9 cellular contexts compared by ENCODE assay signal in the genomic region with DNA sequence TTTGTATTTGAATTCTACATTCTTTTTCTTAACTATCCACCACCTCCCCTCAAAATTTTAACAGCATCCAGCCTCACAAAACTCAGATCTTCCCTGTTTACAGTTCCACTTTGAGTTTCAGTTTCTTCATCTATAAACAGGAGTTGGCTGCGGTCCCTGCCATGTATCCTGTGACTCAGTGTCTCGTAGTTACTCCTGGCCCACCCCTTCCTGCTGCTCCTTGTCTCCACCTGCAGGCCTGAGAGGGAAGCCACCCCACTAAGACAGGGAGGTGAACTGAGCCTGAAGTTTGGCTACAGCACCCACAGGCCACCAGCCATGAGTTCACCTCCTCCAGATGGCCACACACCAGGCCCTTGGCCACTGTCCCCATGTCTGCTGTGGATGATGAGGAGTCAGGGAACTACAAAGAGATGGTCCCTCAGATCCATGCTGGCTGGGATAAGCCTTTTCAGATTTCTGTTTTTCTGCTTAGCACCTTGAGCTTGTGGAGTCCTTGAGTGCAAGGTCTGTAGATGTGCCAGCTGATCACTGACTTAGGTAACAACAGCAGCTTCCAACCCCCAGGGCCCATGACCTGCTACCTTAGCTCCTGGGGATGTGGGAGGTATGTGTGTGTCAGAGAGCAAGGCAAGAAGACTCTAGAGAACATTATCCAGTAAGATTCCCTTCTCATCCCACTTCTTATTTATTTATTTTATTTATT. TPM values are rescaled to one million over a fixed set of nuclear protein-coding genes. Genes with fewer than 3 reads are reported as not detected.
DNase-seq lines count a peak whose midpoint lies in the region; ATAC-seq and TF ChIP-seq lines count a peak whose summit lies in the region.
"Had no signal": no experiment of that assay in that cellular context is flagged by ENCODE, and none has a peak within 500 bp of the region (broad histone marks: within the 10 kb centered on the region; RNA-seq: fewer than 3 reads in every experiment).

No MANE protein-coding gene starts in this region.

- H3K4me1 Mint-ChIP-seq in dendritic cell treated with granulocyte-macrophage colony-stimulating factor and Interleukin-4, amounts not matched to agents 40 ng/mL and 50 ng/mL, for 4 days (ENCODE audit: low read depth): peaks cover 39% of the 10 kb centered on the region
- H3K4me1 Mint-ChIP-seq in immature natural killer cell: no peaks in the 10 kb centered on the region

- H3K9me3 Mint-ChIP-seq in dendritic cell treated with granulocyte-macrophage colony-stimulating factor and Interleukin-4, amounts not matched to agents 40 ng/mL and 50 ng/mL, for 4 days: no peaks in the 10 kb centered on the region
- peaks cover 0 to 2% (median 0%) of the 10 kb centered on the region in 6 donors for H3K9me3 Mint-ChIP-seq in immature natural killer cell

- H4K20me1 ChIP-seq in SU-DHL-6 (ENCODE audit: low read depth, low read length): no peaks in the 10 kb centered on the region

- no peak overlapping the region for H3K18ac ChIP-seq in trophoblast cell (ENCODE audit: low read length)

- no peak overlapping the region for H4K91ac ChIP-seq in trophoblast cell (ENCODE audit: low read depth, low read length)

- H3K23ac ChIP-seq in trophoblast cell (ENCODE audit: low read length): no peak overlapping the region

- no peaks in the 10 kb centered on the region for H3K79me1 ChIP-seq in trophoblast cell (ENCODE audit: low read length)

- no peak overlapping the region for H3K4ac ChIP-seq in trophoblast cell (ENCODE audit: low read depth, low read length)

- H3K4me2 ChIP-seq in SU-DHL-6 (ENCODE audit: low read depth, low read length, poor library complexity, severe bottlenecking): peak overlapping the region; percentile 30
- H3K4me2 ChIP-seq in trophoblast cell (ENCODE audit: low read length): no peak overlapping the region

- H4K12ac ChIP-seq in trophoblast cell (ENCODE audit: low read depth, low read length): no peak overlapping the region

- 0 out of 2 replicates have a peak, but pooled peaks cover 6% of the 10 kb centered on the region for H3F3A ChIP-seq in SU-DHL-6 (ENCODE audit: insufficient read depth)

- peak overlapping the region; percentile 25; the same call in 1 of the 2 replicates for H3K27ac ChIP-seq in SU-DHL-6 (ENCODE audit: low read depth, low read length)
- H3K27ac ChIP-seq in trophoblast cell (ENCODE audit: low read depth, low read length): no peak overlapping the region
- H3K27ac ChIP-seq: SK-N-MC had no signal

- no peaks in the 10 kb centered on the region for H3K9me3 ChIP-seq in SU-DHL-6 (ENCODE audit: insufficient read depth, low read length)
- no peaks in the 10 kb centered on the region for H3K9me3 ChIP-seq in trophoblast cell (ENCODE audit: insufficient read depth, low read depth, low read length)

- H3K36me3 ChIP-seq in GM06990 (ENCODE audit: control insufficient read depth, insufficient read depth, low read length) (no peaks in the 10 kb centered on the region), SU-DHL-6 (ENCODE audit: low read length) (0 out of 2 replicates have a peak, but pooled peaks cover 3% of the 10 kb centered on the region), trophoblast cell (ENCODE audit: control insufficient read depth in 1 of 2, insufficient read depth in 2 of 2, low read length in 2 of 2) (no peaks in the 10 kb centered on the region)

- H3K4me3 ChIP-seq in GM06990 (replicated peaks; ENCODE audit: low read depth, low read length) (no peak overlapping the region), SU-DHL-6 (ENCODE audit: insufficient read depth, low read length, poor library complexity, severe bottlenecking) (no peak overlapping the region), trophoblast cell (ENCODE audit: low read depth, low read length) (no peak overlapping the region)
- H3K4me3 ChIP-seq: SK-N-MC had no signal

- H3K27me3 ChIP-seq in GM06990 (replicated peaks; ENCODE audit: control insufficient read depth, insufficient read depth, low read length) (no peaks in the 10 kb centered on the region), SU-DHL-6 (ENCODE audit: low read length) (no peaks in the 10 kb centered on the region), trophoblast cell (ENCODE audit: insufficient read depth, low read length) (no peaks in the 10 kb centered on the region)

- no peaks in the 10 kb centered on the region for H3K9me2 ChIP-seq in SU-DHL-6 (replicated peaks; ENCODE audit: insufficient read depth, low read length)

- no peak overlapping the region for H2AK5ac ChIP-seq in trophoblast cell (ENCODE audit: low read length)

- no peak overlapping the region for H2BK5ac ChIP-seq in trophoblast cell (ENCODE audit: low read depth, low read length, poor library complexity)

- no peak overlapping the region for H3K14ac ChIP-seq in trophoblast cell (ENCODE audit: low read length)

- DNase-seq in GM06990 (ENCODE audit: extremely low read depth, insufficient read length) (no peak), trophoblast cell (peak; percentile 55 to 61), immature natural killer cell (no peak)

- H2AFZ ChIP-seq in SU-DHL-6 (ENCODE audit: low read depth, low read length, severe bottlenecking) (no peak overlapping the region), trophoblast cell (ENCODE audit: insufficient read depth, low read length, poor library complexity) (no peak overlapping the region)

- no peaks in the 10 kb centered on the region for H3K27me3 Mint-ChIP-seq in dendritic cell treated with granulocyte-macrophage colony-stimulating factor and Interleukin-4, amounts not matched to agents 40 ng/mL and 50 ng/mL, for 4 days
- no peaks in the 10 kb centered on the region for H3K27me3 Mint-ChIP-seq in immature natural killer cell (ENCODE audit: low read depth in 3 of 3)

- intact Hi-C loops in dendritic cell treated with granulocyte-macrophage colony-stimulating factor and Interleukin-4, amounts not matched to agents 40 ng/mL and 50 ng/mL, for 4 days (cut with micrococcal nuclease): loop anchor here (5.0 kb wide), 2 partner anchors 35 to 95 kb away; a partner anchor contains a TSS

- H3K4me3 Mint-ChIP-seq in dendritic cell treated with granulocyte-macrophage colony-stimulating factor and Interleukin-4, amounts not matched to agents 40 ng/mL and 50 ng/mL, for 4 days: peak overlapping the region; percentile 48
- peak overlapping the region in 2 of 5 donors; percentile 1 for H3K4me3 Mint-ChIP-seq in immature natural killer cell

- no peak overlapping the region for H3K9ac ChIP-seq in SU-DHL-6 (ENCODE audit: low read length)
- H3K9ac ChIP-seq in trophoblast cell (ENCODE audit: low read length): no peak overlapping the region

- no peaks in the 10 kb centered on the region for H3K4me1 ChIP-seq in trophoblast cell (ENCODE audit: control insufficient read depth in 1 of 2, insufficient read depth in 2 of 2, low read length in 2 of 2)

- no CpG with 5 or more reads among the region's 2 CpGs for WGBS in trophoblast cell (ENCODE audit: extremely low coverage, insufficient coverage, insufficient read length)

- H3K79me2 ChIP-seq in SU-DHL-6 (ENCODE audit: insufficient read depth, low read length): peaks cover 9% of the 10 kb centered on the region
- no peaks in the 10 kb centered on the region for H3K79me2 ChIP-seq in trophoblast cell (ENCODE audit: control insufficient read depth, insufficient read depth, low read length, poor library complexity)

- peak; percentile 81 for TF ChIP-seq CTCF in GM06990 (IDR thresholded peaks at IDR 0.05; ENCODE audit: insufficient read depth, low read length, poor library complexity, severe bottlenecking)
- TF ChIP-seq CTCF in SU-DHL-6 (IDR thresholded peaks at IDR 0.05; ENCODE audit: insufficient read depth, low read length, poor library complexity, severe bottlenecking): peak; percentile 76

- peaks cover 55% of the 10 kb centered on the region for H3K36me3 Mint-ChIP-seq in dendritic cell treated with granulocyte-macrophage colony-stimulating factor and Interleukin-4, amounts not matched to agents 40 ng/mL and 50 ng/mL, for 4 days (ENCODE audit: low read depth)
- no peaks in the 10 kb centered on the region for H3K36me3 Mint-ChIP-seq in immature natural killer cell

- peak; percentile 29 for ATAC-seq in HG03097 (IDR thresholded peaks at IDR 0.05; ENCODE audit: low FRiP score, unreplicated experiment)
- no peak for ATAC-seq in HG03520 (IDR thresholded peaks at IDR 0.05; ENCODE audit: unreplicated experiment)
- ATAC-seq in HG03280 (IDR thresholded peaks at IDR 0.05; ENCODE audit: unreplicated experiment): no peak

- no peak overlapping the region for H4K8ac ChIP-seq in trophoblast cell (ENCODE audit: low read depth, low read length)

- peak overlapping the region; percentile 81 for H3K27ac Mint-ChIP-seq in dendritic cell treated with granulocyte-macrophage colony-stimulating factor and Interleukin-4, amounts not matched to agents 40 ng/mL and 50 ng/mL, for 4 days
- peak overlapping the region in 1 of 6 donors; percentile 23 for H3K27ac Mint-ChIP-seq in immature natural killer cell

- no peak overlapping the region for H2BK12ac ChIP-seq in trophoblast cell (ENCODE audit: low read length)

- no peak overlapping the region for H2BK120ac ChIP-seq in trophoblast cell (ENCODE audit: insufficient read depth, low read length, poor library complexity)

RNA-seq across cellular contexts. Expression of a gene that starts 37.5 kb away (rescaled TPM):
- 0.03 TPM in 1 of 2 replicates, not detected in the other for polyA plus RNA-seq in trophoblast cell (2013)
- 1 to 10 TPM; 1.1 to 7.4 (median 6.2) TPM for polyA plus RNA-seq in immature natural killer cell

Comparison
In these comparisons a context has a peak if more than half of its experiments do, and no peak if none do; other contexts are left out.
1. DNase-seq: peak in trophoblast cell (2 of 2); none in GM06990 (single experiment) and immature natural killer cell (0 of 3).